Comparison of ENCODE assay signal across 8 cellular contexts in genomic region chr19:19406878-19407639, GRCh38. TPM values are rescaled to one million over a fixed set of nuclear protein-coding genes. Genes with fewer than 3 reads are reported as not detected.
DNase-seq lines count a peak whose midpoint lies in the region; ATAC-seq and TF ChIP-seq lines count a peak whose summit lies in the region.

No MANE protein-coding gene starts in this region.

- peak overlapping the region; percentile 86 for H3K27ac ChIP-seq in naive thymus-derived CD4-positive, alpha-beta T cell (ENCODE audit: low read depth, low read length)

- peaks cover 56% of the 10 kb centered on the region for H3K4me1 Mint-ChIP-seq in endothelial cell (ENCODE audit: unreplicated experiment)
- peaks cover 51 to 78% (median 74%) of the 10 kb centered on the region in 7 donors for H3K4me1 Mint-ChIP-seq in naive thymus-derived CD4-positive, alpha-beta T cell
- peaks cover 44% of the 10 kb centered on the region for H3K4me1 Mint-ChIP-seq in type B pancreatic cell (ENCODE audit: unreplicated experiment)

- H3K4me1 ChIP-seq in naive thymus-derived CD4-positive, alpha-beta T cell (ENCODE audit: control insufficient read depth in 2 of 2, insufficient read depth in 2 of 2, low read length in 2 of 2) = peaks cover 41 to 50% of the 10 kb centered on the region in 2 donors

- H3K9me3 ChIP-seq in naive thymus-derived CD4-positive, alpha-beta T cell (ENCODE audit: control insufficient read depth in 2 of 3, low read length in 3 of 3) = no peaks in the 10 kb centered on the region

- CTCF ChIA-PET in naive thymus-derived CD4-positive, alpha-beta T cell (lab: Charles Lee) = interaction anchor here (0.6 to 1.8 kb wide), 8 partner anchors 11 to 105 kb away, joined by 3 to 15 read pairs (median 4); no protein-coding TSS in a partner anchor

- H3K27me3 Mint-ChIP-seq in endothelial cell (ENCODE audit: unreplicated experiment) (peaks cover 20% of the 10 kb centered on the region), type B pancreatic cell (no peaks in the 10 kb centered on the region)
- no peaks in the 10 kb centered on the region for H3K27me3 Mint-ChIP-seq in naive thymus-derived CD4-positive, alpha-beta T cell

- peak; percentile 36 for ATAC-seq in naive thymus-derived CD4-positive, alpha-beta T cell

- peaks cover 4% of the 10 kb centered on the region for H3K9me3 Mint-ChIP-seq in endothelial cell (ENCODE audit: unreplicated experiment)
- no peaks in the 10 kb centered on the region for H3K9me3 Mint-ChIP-seq in naive thymus-derived CD4-positive, alpha-beta T cell
- no peaks in the 10 kb centered on the region for H3K9me3 Mint-ChIP-seq in type B pancreatic cell

- H3K27ac Mint-ChIP-seq in endothelial cell (ENCODE audit: unreplicated experiment) (peak overlapping the region; percentile 89), type B pancreatic cell (peak overlapping the region; percentile 98)
- peak overlapping the region; percentile 86 to 98 (median 92) for H3K27ac Mint-ChIP-seq in naive thymus-derived CD4-positive, alpha-beta T cell

- intact Hi-C loops in naive thymus-derived CD4-positive, alpha-beta T cell (cut with micrococcal nuclease) = loop anchor here (1.0 to 10.0 kb wide), 8 partner anchors 41 to 770 kb away; partner anchors contain the start of genes ATP13A1 (in 1 of the 2), BORCS8 (in 1 of the 2), KLHL26 (in 1 of the 2) and RFXANK (in 1 of the 2)

- peak overlapping the region; percentile 94 for H3K4me3 Mint-ChIP-seq in endothelial cell (ENCODE audit: unreplicated experiment)
- H3K4me3 Mint-ChIP-seq in naive thymus-derived CD4-positive, alpha-beta T cell = peak overlapping the region; percentile 89 to 97 (median 94)
- peak overlapping the region; percentile 99 for H3K4me3 Mint-ChIP-seq in type B pancreatic cell

- H3K4me3 ChIP-seq in naive thymus-derived CD4-positive, alpha-beta T cell (ENCODE audit: low read length) = peak overlapping the region; percentile 59

- TF ChIP-seq CTCF in endothelial cell (IDR thresholded peaks at IDR 0.05; ENCODE audit: unreplicated experiment) (no peak), type B pancreatic cell (conservative IDR thresholded peaks at IDR 0.05) (peak; percentile 11)

- H3K27me3 ChIP-seq in naive thymus-derived CD4-positive, alpha-beta T cell (ENCODE audit: control insufficient read depth in 2 of 2, insufficient read depth in 2 of 2, low read length in 2 of 2) = no peaks in the 10 kb centered on the region

- H3K36me3 ChIP-seq in naive thymus-derived CD4-positive, alpha-beta T cell (ENCODE audit: control insufficient read depth in 2 of 3, insufficient read depth in 3 of 3, low read length in 3 of 3) = peaks cover 0 to 11% (median 0%) of the 10 kb centered on the region in 3 experiments

- H3K36me3 Mint-ChIP-seq in endothelial cell (ENCODE audit: low read depth, unreplicated experiment) = peaks cover 8% of the 10 kb centered on the region
- H3K36me3 Mint-ChIP-seq in naive thymus-derived CD4-positive, alpha-beta T cell = peaks cover 0 to 5% (median 0%) of the 10 kb centered on the region in 5 donors
- H3K36me3 Mint-ChIP-seq in type B pancreatic cell = no peaks in the 10 kb centered on the region

- DNase-seq in NCI-H2227 treated with DMSO at 0.1 percent for 48 hours (lab: John Stamatoyannopoulos, UW) (peak; percentile 22), NCI-H2227 (lab: John Stamatoyannopoulos, UW; ENCODE audit: unreplicated experiment) (no peak), LoVo (ENCODE audit: low spot score) (peak; percentile 74), endothelial cell (ENCODE audit: low spot score) (peak; percentile 22), type B pancreatic cell (ENCODE audit: extremely low spot score, unreplicated experiment) (no peak), NCI-H2171 (lab: John Stamatoyannopoulos, UW) (no peak)
- peak; percentile 51 for DNase-seq in activated CD4-positive, alpha-beta T cell treated with anti-CD3 and anti-CD28 coated beads, Interleukin-2, amount 50 U/mL, for 4 hours
- peak in 8 of 9 donors; percentile 32 to 60 (median 48) for DNase-seq in naive thymus-derived CD4-positive, alpha-beta T cell

- POLR2A ChIA-PET in naive thymus-derived CD4-positive, alpha-beta T cell (lab: Charles Lee) = interaction anchor here (0.7 to 4.7 kb wide), 14 partner anchors 10 to 107 kb away, joined by 3 to 36 read pairs (median 6); partner anchors contain the start of gene TSSK6

RNA-seq across cellular contexts. Expression of gene GATAD2A, which starts 1.6 kb away (rescaled TPM):
- total RNA-seq in endothelial cell (ENCODE audit: unreplicated experiment) = 150 TPM
- total RNA-seq in naive thymus-derived CD4-positive, alpha-beta T cell = 100 to 1,000 TPM in 4 of 5 experiments, 10 to 100 TPM in 1; 97.9 to 123 (median 116) TPM
- polyA plus RNA-seq in naive thymus-derived CD4-positive, alpha-beta T cell = 10 to 100 TPM; 11.3 to 25.7 TPM
- 102 and 113 TPM in 2 replicates for total RNA-seq in type B pancreatic cell (ENCODE audit: low replicate concordance)

Comparison
In these comparisons a context has a peak if more than half of its experiments do, and no peak if none do; other contexts are left out.
1. DNase-seq: peak in NCI-H2227 treated with DMSO at 0.1 percent for 48 hours (single experiment), LoVo (single experiment), activated CD4-positive, alpha-beta T cell treated with anti-CD3 and anti-CD28 coated beads, Interleukin-2, amount 50 U/mL, for 4 hours (2 of 2), endothelial cell (single experiment) and naive thymus-derived CD4-positive, alpha-beta T cell (8 of 9); none in NCI-H2227 (single experiment), type B pancreatic cell (single experiment) and NCI-H2171 (single experiment).
2. Peak in every context shown above with its lines, with median percentiles within 50 percentile points of each other: H3K27ac Mint-ChIP-seq and H3K4me3 Mint-ChIP-seq.